ENCODE assay signal across 1 cellular context in the genomic region with DNA sequence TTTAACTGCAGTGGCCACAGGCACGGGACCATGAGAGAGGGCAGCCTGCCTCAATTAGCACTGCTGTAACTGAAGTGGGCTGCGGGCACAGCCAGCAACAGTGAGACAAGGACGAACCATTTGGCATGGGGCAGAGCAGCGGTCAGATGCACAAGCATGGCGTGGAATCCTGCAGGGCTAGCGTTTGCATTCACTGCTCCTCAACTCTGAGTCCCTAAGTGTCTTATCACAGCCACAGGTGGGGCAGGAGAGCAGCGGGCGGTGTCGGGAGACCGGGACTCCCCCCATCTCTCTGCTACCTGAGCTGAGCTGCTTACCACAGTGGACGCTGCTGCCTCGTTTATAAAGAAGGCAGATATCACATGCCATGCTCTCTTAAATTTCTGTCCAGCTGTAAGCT.
TF ChIP-seq lines count a peak whose summit lies in the region.

No MANE protein-coding gene starts in this region.

TF ChIP-seq in HepG2, 621 proteins besides CTCF, POLR2A, EP300 and RAD21 (continued from another document):
- TF ChIP-seq, protein P1, sequence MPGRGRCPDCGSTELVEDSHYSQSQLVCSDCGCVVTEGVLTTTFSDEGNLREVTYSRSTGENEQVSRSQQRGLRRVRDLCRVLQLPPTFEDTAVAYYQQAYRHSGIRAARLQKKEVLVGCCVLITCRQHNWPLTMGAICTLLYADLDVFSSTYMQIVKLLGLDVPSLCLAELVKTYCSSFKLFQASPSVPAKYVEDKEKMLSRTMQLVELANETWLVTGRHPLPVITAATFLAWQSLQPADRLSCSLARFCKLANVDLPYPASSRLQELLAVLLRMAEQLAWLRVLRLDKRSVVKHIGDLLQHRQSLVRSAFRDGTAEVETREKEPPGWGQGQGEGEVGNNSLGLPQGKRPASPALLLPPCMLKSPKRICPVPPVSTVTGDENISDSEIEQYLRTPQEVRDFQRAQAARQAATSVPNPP (CRISPR knock-in tag; IDR thresholded peaks at IDR 0.05): no peak
- TF ChIP-seq MAFF (IDR thresholded peaks at IDR 0.05; ENCODE audit: low read depth, low read length) (no peak), KAT7 (CRISPR knock-in tag; IDR thresholded peaks at IDR 0.05; ENCODE audit: borderline replicate concordance) (no peak), CREM (IDR thresholded peaks at IDR 0.05) (no peak), CREM (CRISPR knock-in tag; IDR thresholded peaks at IDR 0.05) (no peak), MED13 (CRISPR knock-in tag; IDR thresholded peaks at IDR 0.05) (no peak), CBX1 (IDR thresholded peaks at IDR 0.05; ENCODE audit: low read depth) (no peak), TCF12 (IDR thresholded peaks at IDR 0.05) (no peak), TCF12 (CRISPR knock-in tag; IDR thresholded peaks at IDR 0.05) (no peak), NCOA1 (CRISPR knock-in tag; IDR thresholded peaks at IDR 0.05) (no peak), BRCA1 (CRISPR knock-in tag; IDR thresholded peaks at IDR 0.05) (no peak), NFKB2 (CRISPR knock-in tag; IDR thresholded peaks at IDR 0.05; ENCODE audit: borderline replicate concordance) (no peak), ATF7-NPFF (CRISPR knock-in tag; IDR thresholded peaks at IDR 0.05; ENCODE audit: low read depth) (no peak), ISX (CRISPR knock-in tag; conservative IDR thresholded peaks at IDR 0.05) (no peak)
- TF ChIP-seq, protein P2, sequence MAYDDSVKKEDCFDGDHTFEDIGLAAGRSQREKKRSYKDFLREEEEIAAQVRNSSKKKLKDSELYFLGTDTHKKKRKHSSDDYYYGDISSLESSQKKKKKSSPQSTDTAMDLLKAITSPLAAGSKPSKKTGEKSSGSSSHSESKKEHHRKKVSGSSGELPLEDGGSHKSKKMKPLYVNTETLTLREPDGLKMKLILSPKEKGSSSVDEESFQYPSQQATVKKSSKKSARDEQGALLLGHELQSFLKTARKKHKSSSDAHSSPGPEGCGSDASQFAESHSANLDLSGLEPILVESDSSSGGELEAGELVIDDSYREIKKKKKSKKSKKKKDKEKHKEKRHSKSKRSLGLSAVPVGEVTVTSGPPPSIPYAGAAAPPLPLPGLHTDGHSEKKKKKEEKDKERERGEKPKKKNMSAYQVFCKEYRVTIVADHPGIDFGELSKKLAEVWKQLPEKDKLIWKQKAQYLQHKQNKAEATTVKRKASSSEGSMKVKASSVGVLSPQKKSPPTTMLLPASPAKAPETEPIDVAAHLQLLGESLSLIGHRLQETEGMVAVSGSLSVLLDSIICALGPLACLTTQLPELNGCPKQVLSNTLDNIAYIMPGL (CRISPR knock-in tag; IDR thresholded peaks at IDR 0.05; ENCODE audit: borderline replicate concordance in 1 of 2, low read depth in 1 of 2): no peak
TF ChIP-seq in HepG2: peak in this region for 0.
